9 cellular contexts compared by ENCODE assay signal in genomic region chr10:99536400-99537254, GRCh38. TPM values are rescaled to one million over a fixed set of nuclear protein-coding genes. Genes with fewer than 3 reads are reported as not detected.
DNase-seq lines count a peak whose midpoint lies in the region; ATAC-seq and TF ChIP-seq lines count a peak whose summit lies in the region.
"Had no signal": no experiment of that assay in that cellular context is flagged by ENCODE, and none has a peak within 500 bp of the region (broad histone marks: within the 10 kb centered on the region; RNA-seq: fewer than 3 reads in every experiment).

No MANE protein-coding gene starts in this region.

- no peaks in the 10 kb centered on the region for H3K36me3 ChIP-seq in smooth muscle cell (ENCODE audit: low read depth)

- H3K4me3 Mint-ChIP-seq in activated CD4-positive, alpha-beta T cell treated with anti-CD3 and anti-CD28 coated beads for 36 hours = no peak overlapping the region
- H3K4me3 Mint-ChIP-seq in T-helper 17 cell = peak overlapping the region; percentile 12

- H3K4me3 ChIP-seq in smooth muscle cell = peak overlapping the region; percentile 32

- 3% methylated on average over 47 of the region's 53 CpGs for WGBS in smooth muscle cell (ENCODE audit: low lambda C conversion rate)

- H3F3A ChIP-seq in smooth muscle cell (ENCODE audit: low read depth) = no peaks in the 10 kb centered on the region

- no peak overlapping the region for H2AFZ ChIP-seq in smooth muscle cell (ENCODE audit: low read depth)

- H3K79me2 ChIP-seq in smooth muscle cell (ENCODE audit: low read depth) = no peaks in the 10 kb centered on the region

- H3K4me1 ChIP-seq in smooth muscle cell (ENCODE audit: low read depth) = peaks cover 32% of the 10 kb centered on the region

- peaks cover 31% of the 10 kb centered on the region for H3K4me1 Mint-ChIP-seq in activated CD4-positive, alpha-beta T cell treated with anti-CD3 and anti-CD28 coated beads for 36 hours
- H3K4me1 Mint-ChIP-seq in T-helper 17 cell = peaks cover 13% of the 10 kb centered on the region

- no peak for TF ChIP-seq CTCF in smooth muscle cell (IDR thresholded peaks at IDR 0.05; ENCODE audit: borderline replicate concordance, insufficient read depth, poor library complexity, severe bottlenecking)

- no peaks in the 10 kb centered on the region for H3K9me3 Mint-ChIP-seq in activated CD4-positive, alpha-beta T cell treated with anti-CD3 and anti-CD28 coated beads for 36 hours (ENCODE audit: low read depth)

- H3K27me3 ChIP-seq in smooth muscle cell (ENCODE audit: low read depth) = peaks cover 100% of the 10 kb centered on the region

- no peak overlapping the region for H3K27ac Mint-ChIP-seq in activated CD4-positive, alpha-beta T cell treated with anti-CD3 and anti-CD28 coated beads for 36 hours
- no peak overlapping the region for H3K27ac Mint-ChIP-seq in T-helper 17 cell

- POLR2A ChIA-PET in activated CD4-positive, alpha-beta T cell treated with anti-CD3 and anti-CD28 coated beads for 36 hours (lab: Charles Lee) = no interaction called here

- H3K27me3 Mint-ChIP-seq in activated CD4-positive, alpha-beta T cell treated with anti-CD3 and anti-CD28 coated beads for 36 hours = peaks cover 78% of the 10 kb centered on the region
- peaks cover 84% of the 10 kb centered on the region for H3K27me3 Mint-ChIP-seq in T-helper 17 cell

- H3K27ac ChIP-seq in smooth muscle cell (ENCODE audit: low read depth) = no peak overlapping the region

- intact Hi-C loops in activated CD4-positive, alpha-beta T cell treated with anti-CD3 and anti-CD28 coated beads for 36 hours (cut with DNase I, micrococcal nuclease) = loop anchor here (10.0 kb wide), 2 partner anchors 1598 to 1698 kb away; partner anchors contain the start of gene TLX1 (in 2 of the 2)

- H3K4me2 ChIP-seq in smooth muscle cell = peak overlapping the region; percentile 85

- CTCF ChIA-PET in activated CD4-positive, alpha-beta T cell treated with anti-CD3 and anti-CD28 coated beads for 36 hours (lab: Charles Lee) = interaction anchor here (0.6 to 0.7 kb wide), 2 partner anchors 23 to 91 kb away, joined by 3 read pairs; no protein-coding TSS in a partner anchor

- no peak overlapping the region for H3K9ac ChIP-seq in smooth muscle cell (ENCODE audit: low read depth)

- H3K9me3 ChIP-seq in T-helper 17 cell (ENCODE audit: control insufficient read depth, low read length, poor library complexity, severe bottlenecking) = no peaks in the 10 kb centered on the region
- no peaks in the 10 kb centered on the region for H3K9me3 ChIP-seq in smooth muscle cell (replicated peaks; ENCODE audit: low read depth)

- ATAC-seq in activated CD4-positive, alpha-beta T cell treated with anti-CD3 and anti-CD28 coated beads for 36 hours = no peak
- ATAC-seq in T-helper 17 cell (no peak), GM18519 (IDR thresholded peaks at IDR 0.05; ENCODE audit: low FRiP score, unreplicated experiment) (no peak)

- in situ Hi-C loops in KBM-7 (cut with MboI; ENCODE audit: low pct_unique_long_range_greater_than_20kb, low sequenced_read_pairs) = no loop called here

- peak; percentile 43 for DNase-seq in activated CD4-positive, alpha-beta T cell treated with anti-CD3 and anti-CD28 coated beads for 36 hours
- no peak for DNase-seq in activated CD4-positive, alpha-beta T cell treated with anti-CD3 and anti-CD28 coated beads, Interleukin-2, amount 50 U/mL, for 4 hours
- no peak for DNase-seq in T-helper 17 cell
- peak; percentile 50 for DNase-seq in iPS-NIHi11 (ENCODE audit: low spot score)
- no peak for DNase-seq in smooth muscle cell (lab: John Stamatoyannopoulos, UW; ENCODE audit: unreplicated experiment)
- no peak for DNase-seq in KBM-7
- DNase-seq in SIG-M5 (lab: John Stamatoyannopoulos, UW) = no peak
- DNase-seq: activated CD8-positive, alpha-beta memory T cell treated with anti-CD3 and anti-CD28 coated beads, Interleukin-2, amount 50 U/mL, for 48 hours had no signal

- H3K36me3 Mint-ChIP-seq in activated CD4-positive, alpha-beta T cell treated with anti-CD3 and anti-CD28 coated beads for 36 hours (ENCODE audit: low read depth) = no peaks in the 10 kb centered on the region
- H3K36me3 Mint-ChIP-seq in T-helper 17 cell (ENCODE audit: low read depth) = peaks cover 3% of the 10 kb centered on the region

- H4K20me1 ChIP-seq in smooth muscle cell (ENCODE audit: low read depth) = no peaks in the 10 kb centered on the region

RNA-seq across cellular contexts. Expression of gene NKX2-3, which starts 3.9 kb away (rescaled TPM):
- not detected for total RNA-seq in activated CD4-positive, alpha-beta T cell treated with anti-CD3 and anti-CD28 coated beads for 36 hours
- not detected for total RNA-seq in T-helper 17 cell
- total RNA-seq in smooth muscle cell = not detected in 2 replicates
- polyA plus RNA-seq in smooth muscle cell = not detected in 2 replicates

Comparison
In these comparisons a context has a peak if more than half of its experiments do, and no peak if none do; other contexts are left out.
1. DNase-seq: peak in activated CD4-positive, alpha-beta T cell treated with anti-CD3 and anti-CD28 coated beads for 36 hours (single experiment) and iPS-NIHi11 (single experiment); none in activated CD4-positive, alpha-beta T cell treated with anti-CD3 and anti-CD28 coated beads, Interleukin-2, amount 50 U/mL, for 4 hours (0 of 2), T-helper 17 cell (0 of 3), smooth muscle cell (single experiment), KBM-7 (single experiment) and SIG-M5 (single experiment).